1 cellular context compared by ENCODE assay signal in genomic region chr12:54428050-54429013, GRCh38.
TF ChIP-seq lines count a peak whose summit lies in the region.

No MANE protein-coding gene starts in this region.

TF ChIP-seq in K562, 482 proteins besides CTCF, POLR2A, EP300 and RAD21 (continued from another document and continues in another):
- TF ChIP-seq, protein P1, sequence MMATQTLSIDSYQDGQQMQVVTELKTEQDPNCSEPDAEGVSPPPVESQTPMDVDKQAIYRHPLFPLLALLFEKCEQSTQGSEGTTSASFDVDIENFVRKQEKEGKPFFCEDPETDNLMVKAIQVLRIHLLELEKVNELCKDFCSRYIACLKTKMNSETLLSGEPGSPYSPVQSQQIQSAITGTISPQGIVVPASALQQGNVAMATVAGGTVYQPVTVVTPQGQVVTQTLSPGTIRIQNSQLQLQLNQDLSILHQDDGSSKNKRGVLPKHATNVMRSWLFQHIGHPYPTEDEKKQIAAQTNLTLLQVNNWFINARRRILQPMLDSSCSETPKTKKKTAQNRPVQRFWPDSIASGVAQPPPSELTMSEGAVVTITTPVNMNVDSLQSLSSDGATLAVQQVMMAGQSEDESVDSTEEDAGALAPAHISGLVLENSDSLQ (IDR thresholded peaks at IDR 0.05), result no peak
- TF ChIP-seq, protein P2, sequence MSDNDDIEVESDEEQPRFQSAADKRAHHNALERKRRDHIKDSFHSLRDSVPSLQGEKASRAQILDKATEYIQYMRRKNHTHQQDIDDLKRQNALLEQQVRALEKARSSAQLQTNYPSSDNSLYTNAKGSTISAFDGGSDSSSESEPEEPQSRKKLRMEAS (CRISPR knock-in tag; IDR thresholded peaks at IDR 0.05), result no peak
- TF ChIP-seq ZNF140 (CRISPR knock-in tag; IDR thresholded peaks at IDR 0.05), result no peak
- no peak for TF ChIP-seq PHF8 (IDR thresholded peaks at IDR 0.05; ENCODE audit: borderline replicate concordance, low read length)
- TF ChIP-seq MECOM (CRISPR knock-in tag; IDR thresholded peaks at IDR 0.05), result no peak
- no peak for TF ChIP-seq NR2C2 (CRISPR knock-in tag; IDR thresholded peaks at IDR 0.05)
- TF ChIP-seq NR2C2 (tag; IDR thresholded peaks at IDR 0.05), result peak; percentile 22; the same call in 1 of the 2 replicates
- no peak for TF ChIP-seq TCF7L2 (IDR thresholded peaks at IDR 0.05; ENCODE audit: low read depth, low read length)
- TF ChIP-seq NR4A1 (CRISPR knock-in tag; IDR thresholded peaks at IDR 0.05), result no peak
- no peak for TF ChIP-seq NR4A1 (tag; IDR thresholded peaks at IDR 0.05)
- no peak for TF ChIP-seq ETV5 (CRISPR knock-in tag; IDR thresholded peaks at IDR 0.05; ENCODE audit: low read depth)
- TF ChIP-seq RERE (CRISPR knock-in tag; IDR thresholded peaks at IDR 0.05; ENCODE audit: borderline replicate concordance), result no peak
- TF ChIP-seq, protein P3, sequence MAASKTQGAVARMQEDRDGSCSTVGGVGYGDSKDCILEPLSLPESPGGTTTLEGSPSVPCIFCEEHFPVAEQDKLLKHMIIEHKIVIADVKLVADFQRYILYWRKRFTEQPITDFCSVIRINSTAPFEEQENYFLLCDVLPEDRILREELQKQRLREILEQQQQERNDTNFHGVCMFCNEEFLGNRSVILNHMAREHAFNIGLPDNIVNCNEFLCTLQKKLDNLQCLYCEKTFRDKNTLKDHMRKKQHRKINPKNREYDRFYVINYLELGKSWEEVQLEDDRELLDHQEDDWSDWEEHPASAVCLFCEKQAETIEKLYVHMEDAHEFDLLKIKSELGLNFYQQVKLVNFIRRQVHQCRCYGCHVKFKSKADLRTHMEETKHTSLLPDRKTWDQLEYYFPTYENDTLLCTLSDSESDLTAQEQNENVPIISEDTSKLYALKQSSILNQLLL (CRISPR knock-in tag; IDR thresholded peaks at IDR 0.05; ENCODE audit: borderline replicate concordance), result no peak
- TF ChIP-seq AFF1 (IDR thresholded peaks at IDR 0.05; ENCODE audit: low read depth in 1 of 2, partially characterized antibody in 2 of 2), result no peak
- TF ChIP-seq, protein P4, sequence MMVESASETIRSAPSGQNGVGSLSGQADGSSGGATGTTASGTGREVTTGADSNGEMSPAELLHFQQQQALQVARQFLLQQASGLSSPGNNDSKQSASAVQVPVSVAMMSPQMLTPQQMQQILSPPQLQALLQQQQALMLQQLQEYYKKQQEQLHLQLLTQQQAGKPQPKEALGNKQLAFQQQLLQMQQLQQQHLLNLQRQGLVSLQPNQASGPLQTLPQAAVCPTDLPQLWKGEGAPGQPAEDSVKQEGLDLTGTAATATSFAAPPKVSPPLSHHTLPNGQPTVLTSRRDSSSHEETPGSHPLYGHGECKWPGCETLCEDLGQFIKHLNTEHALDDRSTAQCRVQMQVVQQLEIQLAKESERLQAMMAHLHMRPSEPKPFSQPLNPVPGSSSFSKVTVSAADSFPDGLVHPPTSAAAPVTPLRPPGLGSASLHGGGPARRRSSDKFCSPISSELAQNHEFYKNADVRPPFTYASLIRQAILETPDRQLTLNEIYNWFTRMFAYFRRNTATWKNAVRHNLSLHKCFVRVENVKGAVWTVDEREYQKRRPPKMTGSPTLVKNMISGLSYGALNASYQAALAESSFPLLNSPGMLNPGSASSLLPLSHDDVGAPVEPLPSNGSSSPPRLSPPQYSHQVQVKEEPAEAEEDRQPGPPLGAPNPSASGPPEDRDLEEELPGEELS (CRISPR knock-in tag; IDR thresholded peaks at IDR 0.05; ENCODE audit: borderline replicate concordance), result no peak
- TF ChIP-seq ZFP91 (CRISPR knock-in tag; IDR thresholded peaks at IDR 0.05), result no peak
- TF ChIP-seq ZBTB7A (IDR thresholded peaks at IDR 0.05; ENCODE audit: borderline replicate concordance, control insufficient read depth, low read depth, low read length), result peak; percentile 73
- TF ChIP-seq ZNF717 (CRISPR knock-in tag; IDR thresholded peaks at IDR 0.05), result no peak
- peak; percentile 28; the same call in 1 of the 2 replicates for TF ChIP-seq ZBTB1 (CRISPR knock-in tag; IDR thresholded peaks at IDR 0.05; ENCODE audit: borderline replicate concordance, low read depth)
- no peak for TF ChIP-seq SIX5 (IDR thresholded peaks at IDR 0.05; ENCODE audit: borderline replicate concordance in 1 of 2, insufficient read depth in 1 of 2, low read depth in 1 of 2, low read length in 2 of 2)
- TF ChIP-seq ZNF740 (CRISPR knock-in tag; IDR thresholded peaks at IDR 0.05), result peak; percentile 72; the same call in 1 of the 2 replicates
- no peak for TF ChIP-seq ZNF740 (tag; IDR thresholded peaks at IDR 0.05)
- TF ChIP-seq, protein P5, sequence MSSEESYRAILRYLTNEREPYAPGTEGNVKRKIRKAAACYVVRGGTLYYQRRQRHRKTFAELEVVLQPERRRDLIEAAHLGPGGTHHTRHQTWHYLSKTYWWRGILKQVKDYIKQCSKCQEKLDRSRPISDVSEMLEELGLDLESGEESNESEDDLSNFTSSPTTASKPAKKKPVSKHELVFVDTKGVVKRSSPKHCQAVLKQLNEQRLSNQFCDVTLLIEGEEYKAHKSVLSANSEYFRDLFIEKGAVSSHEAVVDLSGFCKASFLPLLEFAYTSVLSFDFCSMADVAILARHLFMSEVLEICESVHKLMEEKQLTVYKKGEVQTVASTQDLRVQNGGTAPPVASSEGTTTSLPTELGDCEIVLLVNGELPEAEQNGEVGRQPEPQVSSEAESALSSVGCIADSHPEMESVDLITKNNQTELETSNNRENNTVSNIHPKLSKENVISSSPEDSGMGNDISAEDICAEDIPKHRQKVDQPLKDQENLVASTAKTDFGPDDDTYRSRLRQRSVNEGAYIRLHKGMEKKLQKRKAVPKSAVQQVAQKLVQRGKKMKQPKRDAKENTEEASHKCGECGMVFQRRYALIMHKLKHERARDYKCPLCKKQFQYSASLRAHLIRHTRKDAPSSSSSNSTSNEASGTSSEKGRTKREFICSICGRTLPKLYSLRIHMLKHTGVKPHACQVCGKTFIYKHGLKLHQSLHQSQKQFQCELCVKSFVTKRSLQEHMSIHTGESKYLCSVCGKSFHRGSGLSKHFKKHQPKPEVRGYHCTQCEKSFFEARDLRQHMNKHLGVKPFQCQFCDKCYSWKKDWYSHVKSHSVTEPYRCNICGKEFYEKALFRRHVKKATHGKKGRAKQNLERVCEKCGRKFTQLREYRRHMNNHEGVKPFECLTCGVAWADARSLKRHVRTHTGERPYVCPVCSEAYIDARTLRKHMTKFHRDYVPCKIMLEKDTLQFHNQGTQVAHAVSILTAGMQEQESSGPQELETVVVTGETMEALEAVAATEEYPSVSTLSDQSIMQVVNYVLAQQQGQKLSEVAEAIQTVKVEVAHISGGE (CRISPR knock-in tag; IDR thresholded peaks at IDR 0.05), result no peak
- TF ChIP-seq BRD9 (IDR thresholded peaks at IDR 0.05; ENCODE audit: low read depth, partially characterized antibody), result no peak
- TF ChIP-seq EZH2 (IDR thresholded peaks at IDR 0.05; ENCODE audit: borderline replicate concordance, low read depth, low read length), result no peak
- TF ChIP-seq, protein P6, sequence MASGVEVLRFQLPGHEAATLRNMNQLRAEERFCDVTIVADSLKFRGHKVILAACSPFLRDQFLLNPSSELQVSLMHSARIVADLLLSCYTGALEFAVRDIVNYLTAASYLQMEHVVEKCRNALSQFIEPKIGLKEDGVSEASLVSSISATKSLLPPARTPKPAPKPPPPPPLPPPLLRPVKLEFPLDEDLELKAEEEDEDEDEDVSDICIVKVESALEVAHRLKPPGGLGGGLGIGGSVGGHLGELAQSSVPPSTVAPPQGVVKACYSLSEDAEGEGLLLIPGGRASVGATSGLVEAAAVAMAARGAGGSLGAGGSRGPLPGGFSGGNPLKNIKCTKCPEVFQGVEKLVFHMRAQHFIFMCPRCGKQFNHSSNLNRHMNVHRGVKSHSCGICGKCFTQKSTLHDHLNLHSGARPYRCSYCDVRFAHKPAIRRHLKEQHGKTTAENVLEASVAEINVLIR (CRISPR knock-in tag; IDR thresholded peaks at IDR 0.05), result no peak
- no peak for TF ChIP-seq PRMT5 (CRISPR knock-in tag; IDR thresholded peaks at IDR 0.05)
- TF ChIP-seq ERF (CRISPR knock-in tag; IDR thresholded peaks at IDR 0.05), result no peak
- TF ChIP-seq, protein P7, sequence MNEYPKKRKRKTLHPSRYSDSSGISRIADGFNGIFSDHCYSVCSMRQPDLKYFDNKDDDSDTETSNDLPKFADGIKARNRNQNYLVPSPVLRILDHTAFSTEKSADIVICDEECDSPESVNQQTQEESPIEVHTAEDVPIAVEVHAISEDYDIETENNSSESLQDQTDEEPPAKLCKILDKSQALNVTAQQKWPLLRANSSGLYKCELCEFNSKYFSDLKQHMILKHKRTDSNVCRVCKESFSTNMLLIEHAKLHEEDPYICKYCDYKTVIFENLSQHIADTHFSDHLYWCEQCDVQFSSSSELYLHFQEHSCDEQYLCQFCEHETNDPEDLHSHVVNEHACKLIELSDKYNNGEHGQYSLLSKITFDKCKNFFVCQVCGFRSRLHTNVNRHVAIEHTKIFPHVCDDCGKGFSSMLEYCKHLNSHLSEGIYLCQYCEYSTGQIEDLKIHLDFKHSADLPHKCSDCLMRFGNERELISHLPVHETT (CRISPR knock-in tag; conservative IDR thresholded peaks at IDR 0.05 in 1 of 2, IDR thresholded peaks at IDR 0.05 in 1 of 2), result no peak
- no peak for TF ChIP-seq DACH1 (IDR thresholded peaks at IDR 0.05; ENCODE audit: partially characterized antibody)
